In genomic region chr3:96622878-96623277, GRCh38 we compare ENCODE assay signal across 15 cellular contexts.
DNase-seq lines count a peak whose midpoint lies in the region; ATAC-seq and TF ChIP-seq lines count a peak whose summit lies in the region.
"Had no signal": no experiment of that assay in that cellular context is flagged by ENCODE, and none has a peak within 500 bp of the region (broad histone marks: within the 10 kb centered on the region; RNA-seq: fewer than 3 reads in every experiment).

No MANE protein-coding gene starts in this region.

- H3K4me2 ChIP-seq in GM23338: no peak overlapping the region
- no peak overlapping the region for H3K4me2 ChIP-seq in mesendoderm (ENCODE audit: low read length)
- H3K4me2 ChIP-seq: BLaER1 had no signal

- H3K4me3 Mint-ChIP-seq in GM23338: no peak overlapping the region
- no peak overlapping the region for H3K4me3 Mint-ChIP-seq in activated T-helper 2 cell treated with anti-CD3 and anti-CD28 coated beads, Interferon-gamma antibody, Interleukin-2, Interleukin-4, amounts not matched to agents 10 μg/mL and 5 μg/mL and 100 μg/mL, durations not matched to agents 14 hours and 24 hours and 36 hours (ENCODE audit: low read depth)
- H3K4me3 Mint-ChIP-seq: CD14-positive monocyte; CD4-positive, alpha-beta memory T cell; H9 had no signal

- H2AK5ac ChIP-seq in mesendoderm (ENCODE audit: low read length): no peak overlapping the region

- intact Hi-C loops in activated T-helper 2 cell treated with anti-CD3 and anti-CD28 coated beads, Interferon-gamma antibody, Interleukin-2, Interleukin-4, amounts not matched to agents 10 μg/mL and 5 μg/mL and 100 μg/mL, durations not matched to agents 14 hours and 24 hours and 36 hours (cut with micrococcal nuclease): no loop called here

- H3K79me2 ChIP-seq in GM23338 (replicated peaks; ENCODE audit: insufficient read depth): no peaks in the 10 kb centered on the region
- no peaks in the 10 kb centered on the region for H3K79me2 ChIP-seq in mesendoderm (ENCODE audit: control insufficient read depth, insufficient read depth, low read length)

- no peak overlapping the region for H2BK120ac ChIP-seq in mesendoderm (ENCODE audit: low read depth, low read length)

- H3K27ac Mint-ChIP-seq in GM23338: no peak overlapping the region
- H3K27ac Mint-ChIP-seq in activated T-helper 2 cell treated with anti-CD3 and anti-CD28 coated beads, Interferon-gamma antibody, Interleukin-2, Interleukin-4, amounts not matched to agents 10 μg/mL and 5 μg/mL and 100 μg/mL, durations not matched to agents 14 hours and 24 hours and 36 hours: no peak overlapping the region
- H3K27ac Mint-ChIP-seq: CD14-positive monocyte; CD4-positive, alpha-beta memory T cell had no signal

- H4K5ac ChIP-seq in mesendoderm (ENCODE audit: low read length): no peak overlapping the region

- H3K4me1 ChIP-seq in GM23338 (ENCODE audit: insufficient read depth): no peaks in the 10 kb centered on the region
- H3K4me1 ChIP-seq in mesendoderm (ENCODE audit: control insufficient read depth, low read depth, low read length): no peaks in the 10 kb centered on the region
- H3K4me1 ChIP-seq: BLaER1 had no signal

- TF ChIP-seq CTCF in GM23338 (conservative IDR thresholded peaks at IDR 0.05; ENCODE audit: low read depth in 2 of 2): no peak

- H3K4me1 Mint-ChIP-seq in GM23338: no peaks in the 10 kb centered on the region
- H3K4me1 Mint-ChIP-seq in activated T-helper 2 cell treated with anti-CD3 and anti-CD28 coated beads, Interferon-gamma antibody, Interleukin-2, Interleukin-4, amounts not matched to agents 10 μg/mL and 5 μg/mL and 100 μg/mL, durations not matched to agents 14 hours and 24 hours and 36 hours (ENCODE audit: low read depth): no peaks in the 10 kb centered on the region
- H3K4me1 Mint-ChIP-seq: CD14-positive monocyte; CD4-positive, alpha-beta memory T cell; H9 had no signal

- H4K8ac ChIP-seq in mesendoderm (ENCODE audit: low read depth, low read length): no peak overlapping the region

- no peaks in the 10 kb centered on the region for H3K79me1 ChIP-seq in mesendoderm (ENCODE audit: low read length)

- H3K9me3 Mint-ChIP-seq in GM23338: peaks cover 6% of the 10 kb centered on the region; the same call in 2 of the 3 replicates
- peaks cover 13% of the 10 kb centered on the region for H3K9me3 Mint-ChIP-seq in activated T-helper 2 cell treated with anti-CD3 and anti-CD28 coated beads, Interferon-gamma antibody, Interleukin-2, Interleukin-4, amounts not matched to agents 10 μg/mL and 5 μg/mL and 100 μg/mL, durations not matched to agents 14 hours and 24 hours and 36 hours

- DNase-seq in NCI-H82 (lab: John Stamatoyannopoulos, UW): peak; percentile 29
- DNase-seq in NCI-H82 treated with DMSO at 0.1 percent for 48 hours (lab: John Stamatoyannopoulos, UW; ENCODE audit: unreplicated experiment): no peak
- DNase-seq in GM23338 (ENCODE audit: low spot score): peak; percentile 0
- DNase-seq in mesendoderm: peak; percentile 1
- DNase-seq in mucosa of gallbladder (ENCODE audit: low spot score): no peak
- DNase-seq in activated effector memory CD4-positive, alpha-beta T cell treated with Interleukin-2 at 50 U/mL for 16 hours: no peak
- DNase-seq in activated T-helper 2 cell treated with anti-CD3 and anti-CD28 coated beads, Interferon-gamma antibody, Interleukin-2, Interleukin-4, amounts not matched to agents 10 μg/mL and 5 μg/mL and 100 μg/mL, durations not matched to agents 14 hours and 24 hours and 36 hours (ENCODE audit: low spot score): no peak
- DNase-seq: 8988T; CD4-positive, alpha-beta memory T cell; DMS153; DMS79; GF-D8; H9 had no signal

- H3K18ac ChIP-seq in mesendoderm (ENCODE audit: low read length): no peak overlapping the region

- H3K23ac ChIP-seq in mesendoderm (ENCODE audit: low read length): no peak overlapping the region

- H3K4ac ChIP-seq in mesendoderm (ENCODE audit: low read depth, low read length): no peak overlapping the region

- H3K27ac ChIP-seq in GM23338 (ENCODE audit: low read depth) (no peak overlapping the region), mesendoderm (ENCODE audit: low read depth, low read length) (no peak overlapping the region)
- H3K27ac ChIP-seq: BLaER1 had no signal

- no CpG with 5 or more reads among the region's 2 CpGs for WGBS in mesendoderm (ENCODE audit: extremely low coverage, insufficient coverage, low lambda C conversion rate)

- no peak overlapping the region for H3K56ac ChIP-seq in mesendoderm (ENCODE audit: low read length)

- H3K27me3 Mint-ChIP-seq in GM23338 (ENCODE audit: insufficient read depth, low read depth, poor library complexity): peaks cover 2% of the 10 kb centered on the region
- H3K27me3 Mint-ChIP-seq in activated T-helper 2 cell treated with anti-CD3 and anti-CD28 coated beads, Interferon-gamma antibody, Interleukin-2, Interleukin-4, amounts not matched to agents 10 μg/mL and 5 μg/mL and 100 μg/mL, durations not matched to agents 14 hours and 24 hours and 36 hours (ENCODE audit: low read depth): no peaks in the 10 kb centered on the region
- H3K27me3 Mint-ChIP-seq: CD4-positive, alpha-beta memory T cell had no signal

- H3K4me3 ChIP-seq in GM23338 (no peak overlapping the region), mesendoderm (ENCODE audit: low read length) (no peak overlapping the region)
- H3K4me3 ChIP-seq: BLaER1 had no signal

- no peaks in the 10 kb centered on the region for H3K9me2 ChIP-seq in GM23338 (ENCODE audit: insufficient read depth)

- no peak for ATAC-seq in GM23338

- H3K27me3 ChIP-seq in GM23338 (ENCODE audit: insufficient read depth) (no peaks in the 10 kb centered on the region), mesendoderm (ENCODE audit: insufficient read depth, low read length, poor library complexity) (no peaks in the 10 kb centered on the region)
- H3K27me3 ChIP-seq: BLaER1 had no signal

- H2BK5ac ChIP-seq in mesendoderm (ENCODE audit: low read length): no peak overlapping the region

- no peak overlapping the region; the same call in 1 of the 2 replicates for H2AFZ ChIP-seq in GM23338

- no peak overlapping the region for H2BK15ac ChIP-seq in mesendoderm (replicated peaks; ENCODE audit: low read depth)

- H4K20me1 ChIP-seq in GM23338 (replicated peaks; ENCODE audit: insufficient read depth): no peaks in the 10 kb centered on the region
- H4K20me1 ChIP-seq: BLaER1 had no signal

- no peaks in the 10 kb centered on the region; the same call in 2 of the 3 replicates for H3K36me3 Mint-ChIP-seq in GM23338 (ENCODE audit: low read depth)
- no peaks in the 10 kb centered on the region for H3K36me3 Mint-ChIP-seq in activated T-helper 2 cell treated with anti-CD3 and anti-CD28 coated beads, Interferon-gamma antibody, Interleukin-2, Interleukin-4, amounts not matched to agents 10 μg/mL and 5 μg/mL and 100 μg/mL, durations not matched to agents 14 hours and 24 hours and 36 hours (ENCODE audit: low read depth)
- H3K36me3 Mint-ChIP-seq: CD14-positive monocyte; CD4-positive, alpha-beta memory T cell had no signal

- H3K36me3 ChIP-seq in GM23338 (ENCODE audit: insufficient read depth) (no peaks in the 10 kb centered on the region), mesendoderm (ENCODE audit: control insufficient read depth, insufficient read depth, low read length) (no peaks in the 10 kb centered on the region)
- H3K36me3 ChIP-seq: BLaER1 had no signal

- no peaks in the 10 kb centered on the region for H3F3A ChIP-seq in GM23338 (replicated peaks; ENCODE audit: low read depth)

- no peak overlapping the region for H3K9ac ChIP-seq in mesendoderm (ENCODE audit: low read length)
- H3K9ac ChIP-seq: BLaER1 had no signal

Comparison
In these comparisons a context has a peak if more than half of its experiments do, and no peak if none do; other contexts are left out.
1. DNase-seq: peak in NCI-H82 (single experiment), GM23338 (single experiment) and mesendoderm (single experiment); none in NCI-H82 treated with DMSO at 0.1 percent for 48 hours (single experiment), mucosa of gallbladder (single experiment), activated effector memory CD4-positive, alpha-beta T cell treated with Interleukin-2 at 50 U/mL for 16 hours (single experiment) and activated T-helper 2 cell treated with anti-CD3 and anti-CD28 coated beads, Interferon-gamma antibody, Interleukin-2, Interleukin-4, amounts not matched to agents 10 μg/mL and 5 μg/mL and 100 μg/mL, durations not matched to agents 14 hours and 24 hours and 36 hours (single experiment).